ENCODE assay signal across 24 cellular contexts in the genomic region with DNA sequence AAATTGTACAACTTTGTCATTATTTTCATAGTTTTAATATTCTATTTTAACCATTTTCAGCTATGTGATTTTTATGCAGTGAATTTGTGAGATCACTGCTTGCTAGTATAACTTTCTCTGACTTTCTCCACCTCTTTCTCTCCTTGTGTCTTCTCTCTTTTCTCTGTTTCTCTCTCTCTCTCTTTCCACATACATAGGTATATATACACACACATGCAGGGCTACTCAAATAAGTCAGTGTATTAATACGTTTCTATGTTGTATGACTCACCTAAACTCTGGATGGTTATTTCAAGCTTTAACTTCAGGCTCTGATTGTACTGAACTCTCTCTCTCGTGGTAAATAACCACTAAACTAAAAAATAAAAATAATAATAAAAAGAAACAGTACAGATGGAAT.
"Had no signal": no experiment of that assay in that cellular context is flagged by ENCODE, and none has a peak within 500 bp of the region (broad histone marks: within the 10 kb centered on the region; RNA-seq: fewer than 3 reads in every experiment).

No MANE protein-coding gene starts in this region.

- H3K36me3 ChIP-seq: ascending aorta, right atrium auricular region, spleen, suprapubic skin, tibial artery, upper lobe of right lung had no signal

- FAIRE-seq: endothelial cell of umbilical vein had no signal

- H3K79me2 ChIP-seq: parathyroid adenoma had no signal

- H3K27ac ChIP-seq: ascending aorta, parathyroid adenoma, psoas muscle, right atrium auricular region, spleen, suprapubic skin, tibial artery, upper lobe of right lung had no signal

- DNase-seq: activated CD4-positive, alpha-beta memory T cell treated with anti-CD3 and anti-CD28 coated beads for 36 hours; activated CD4-positive, alpha-beta T cell treated with anti-CD3 and anti-CD28 coated beads, Interleukin-2, amount 10 ng/mL, durations not matched to agents 24 days and 14 days; activated CD4-positive, CD25-positive, alpha-beta regulatory T cell treated with anti-CD3 and anti-CD28 coated beads, Interleukin-2, amount 50 U/mL, for 72 hours; activated CD8-positive, alpha-beta memory T cell treated with anti-CD3 and anti-CD28 coated beads, Interleukin-2, amount 50 U/mL, for 48 hours; activated gamma-delta T cell; activated naive CD4-positive, alpha-beta T cell treated with anti-CD3 and anti-CD28 coated beads, Interleukin-2, amount 10 ng/mL, durations not matched to agents 7 days and 5 days; activated naive CD8-positive, alpha-beta T cell treated with anti-CD3 and anti-CD28 coated beads, Interleukin-2, amount 10 ng/mL, durations not matched to agents 7 days and 5 days; activated T-cell treated with anti-CD3 and anti-CD28 coated beads, Interleukin-2, amount 50 U/mL, for 24 hours; central memory CD4-positive, alpha-beta T cell; foreskin fibroblast; head of caudate nucleus; hypothalamus; naive thymus-derived CD8-positive, alpha-beta T cell; occipital lobe; psoas muscle; spleen; stimulated activated naive CD4-positive, alpha-beta T cell; tibial artery; upper lobe of right lung had no signal

- ATAC-seq: naive thymus-derived CD8-positive, alpha-beta T cell; psoas muscle; upper lobe of right lung had no signal

- H3K4me3 ChIP-seq: ascending aorta, psoas muscle, right atrium auricular region, spleen, suprapubic skin, tibial artery, upper lobe of right lung had no signal

- H3K9ac ChIP-seq: parathyroid adenoma had no signal

- H2AFZ ChIP-seq: parathyroid adenoma had no signal

- H3K27me3 ChIP-seq: ascending aorta, right atrium auricular region, spleen, suprapubic skin, tibial artery, upper lobe of right lung had no signal

- H3K9me3 ChIP-seq: ascending aorta, psoas muscle, right atrium auricular region, suprapubic skin, tibial artery, upper lobe of right lung had no signal

- H3K4me1 ChIP-seq: ascending aorta, parathyroid adenoma, psoas muscle, right atrium auricular region, spleen, suprapubic skin, tibial artery, upper lobe of right lung had no signal
